In the genomic region with DNA sequence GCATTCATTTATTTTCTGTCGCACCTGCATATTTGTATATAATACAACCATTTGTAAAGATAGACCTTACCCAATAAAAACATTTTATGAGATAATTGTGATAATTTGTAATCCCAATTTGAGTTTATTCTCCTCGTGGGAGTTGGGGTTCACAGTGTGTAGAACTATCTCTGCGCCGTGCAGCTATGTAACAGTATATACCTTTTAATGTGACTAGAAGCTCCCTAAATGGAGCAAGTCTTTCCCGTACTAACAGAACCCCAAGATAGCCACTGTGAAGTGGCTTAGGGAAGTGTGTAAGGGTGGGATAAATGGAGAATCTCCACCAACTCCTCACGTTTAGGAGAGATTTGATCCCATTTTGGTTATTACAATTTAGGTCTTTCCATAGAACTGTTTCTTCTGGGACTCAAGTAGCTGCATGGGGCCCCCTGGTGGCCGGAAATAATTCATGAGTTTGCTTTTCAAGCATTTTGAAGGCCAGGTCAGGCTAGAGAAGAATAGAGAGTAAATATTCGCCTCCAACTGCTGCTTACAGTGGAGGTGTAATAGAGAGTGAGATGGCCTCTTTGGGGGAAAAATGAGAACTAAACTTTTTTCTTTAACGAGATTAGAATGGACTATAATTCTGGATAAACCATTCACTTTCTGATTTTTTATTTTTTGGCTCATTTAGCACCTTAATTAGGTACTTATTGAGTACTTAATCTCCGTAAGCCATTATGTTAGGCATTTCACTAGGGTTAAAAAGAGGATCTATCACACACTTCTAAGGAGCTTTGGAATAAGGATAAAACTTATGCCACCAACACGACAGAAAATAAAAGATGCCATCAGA, we compare ENCODE assay signal across 1 cellular context.
A peak's percentile ranks its signal among the peaks of the same experiment; 100 is the strongest.
TF ChIP-seq lines count a peak whose summit lies in the region.

No MANE protein-coding gene starts in this region.

TF ChIP-seq in HepG2, 621 proteins besides CTCF, POLR2A, EP300 and RAD21 (continued from another document):
- no peak for TF ChIP-seq SP2 (CRISPR knock-in tag; IDR thresholded peaks at IDR 0.05)
- TF ChIP-seq, protein P1, sequence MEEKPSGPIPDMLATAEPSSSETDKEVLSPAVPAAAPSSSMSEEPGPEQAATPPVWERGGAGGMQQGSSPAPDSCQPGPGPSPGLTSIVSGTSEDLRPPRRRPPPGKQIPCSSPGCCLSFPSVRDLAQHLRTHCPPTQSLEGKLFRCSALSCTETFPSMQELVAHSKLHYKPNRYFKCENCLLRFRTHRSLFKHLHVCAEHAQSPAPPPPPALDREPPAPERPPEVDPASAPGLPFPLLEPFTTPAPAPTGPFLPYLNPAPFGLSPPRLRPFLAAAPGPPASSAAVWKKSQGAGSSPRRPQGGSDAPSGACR (CRISPR knock-in tag; IDR thresholded peaks at IDR 0.05), result no peak
- peak; percentile 44 for TF ChIP-seq XRCC5 (optimal IDR thresholded peaks at IDR 0.05; ENCODE audit: low read length)
- TF ChIP-seq, protein P2, sequence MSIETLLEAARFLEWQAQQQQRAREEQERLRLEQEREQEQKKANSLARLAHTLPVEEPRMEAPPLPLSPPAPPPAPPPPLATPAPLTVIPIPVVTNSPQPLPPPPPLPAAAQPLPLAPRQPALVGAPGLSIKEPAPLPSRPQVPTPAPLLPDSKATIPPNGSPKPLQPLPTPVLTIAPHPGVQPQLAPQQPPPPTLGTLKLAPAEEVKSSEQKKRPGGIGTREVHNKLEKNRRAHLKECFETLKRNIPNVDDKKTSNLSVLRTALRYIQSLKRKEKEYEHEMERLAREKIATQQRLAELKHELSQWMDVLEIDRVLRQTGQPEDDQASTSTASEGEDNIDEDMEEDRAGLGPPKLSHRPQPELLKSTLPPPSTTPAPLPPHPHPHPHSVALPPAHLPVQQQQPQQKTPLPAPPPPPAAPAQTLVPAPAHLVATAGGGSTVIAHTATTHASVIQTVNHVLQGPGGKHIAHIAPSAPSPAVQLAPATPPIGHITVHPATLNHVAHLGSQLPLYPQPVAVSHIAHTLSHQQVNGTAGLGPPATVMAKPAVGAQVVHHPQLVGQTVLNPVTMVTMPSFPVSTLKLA (IDR thresholded peaks at IDR 0.05), result no peak
- TF ChIP-seq BCL6 (CRISPR knock-in tag; IDR thresholded peaks at IDR 0.05), result peak; percentile 27; the same call in 1 of the 2 replicates
- TF ChIP-seq CC2D1A (CRISPR knock-in tag; IDR thresholded peaks at IDR 0.05), result no peak
